36 cellular contexts compared by ENCODE assay signal in genomic region chr10:91170418-91170817, GRCh38.
"Had no signal": no experiment of that assay in that cellular context is flagged by ENCODE, and none has a peak within 500 bp of the region (broad histone marks: within the 10 kb centered on the region; RNA-seq: fewer than 3 reads in every experiment).

No MANE protein-coding gene starts in this region.

- H3K36me3 ChIP-seq: adrenal gland, brain microvascular endothelial cell, breast epithelium had no signal

- H3K4me3 ChIP-seq: adrenal gland, body of pancreas, breast epithelium had no signal

- DNase-seq: activated B cell treated with CpG ODN at 0.5 μM for 24 hours; activated CD4-positive, alpha-beta memory T cell treated with anti-CD3 and anti-CD28 coated beads for 36 hours; activated CD4-positive, alpha-beta T cell treated with anti-CD3 and anti-CD28 coated beads for 4 hours; activated CD4-positive, alpha-beta T cell treated with anti-CD3 and anti-CD28 coated beads, Interleukin-2, amount 10 ng/mL, durations not matched to agents 24 days and 14 days; activated CD4-positive, alpha-beta T cell treated with anti-CD3 and anti-CD28 coated beads, Interleukin-2, amount 50 U/mL, for 1 hour; activated CD4-positive, alpha-beta T cell treated with anti-CD3 and anti-CD28 coated beads, Interleukin-2, amount 50 U/mL, for 4 hours; activated CD4-positive, CD25-positive, alpha-beta regulatory T cell treated with anti-CD3 and anti-CD28 coated beads, Interleukin-2, amount 50 U/mL, for 72 hours; activated CD8-positive, alpha-beta memory T cell treated with anti-CD3 and anti-CD28 coated beads, Interleukin-2, amount 50 U/mL, for 4 hours; activated CD8-positive, alpha-beta T cell treated with anti-CD3 and anti-CD28 coated beads for 36 hours; activated effector memory CD4-positive, alpha-beta T cell treated with anti-CD3 and anti-CD28 coated beads, Interleukin-2, amount 50 U/mL, for 16 hours; activated gamma-delta T cell treated with Interleukin-2 at 50 U/mL for 16 hours; activated naive CD4-positive, alpha-beta T cell; activated naive CD4-positive, alpha-beta T cell treated with anti-CD3 and anti-CD28 coated beads for 36 hours; activated naive CD4-positive, alpha-beta T cell treated with anti-CD3 and anti-CD28 coated beads, Interleukin-2, amount 50 U/mL, for 16 hours; activated naive CD8-positive, alpha-beta T cell treated with anti-CD3 and anti-CD28 coated beads for 36 hours; activated T-cell treated with anti-CD3 and anti-CD28 coated beads for 4 hours; activated T-cell treated with anti-CD3 and anti-CD28 coated beads, Interleukin-2, amount 50 U/mL, for 1 hour; activated T-cell treated with anti-CD3 and anti-CD28 coated beads, Interleukin-2, amount 50 U/mL, for 4 hours; activated T-cell treated with anti-CD3 and anti-CD28 coated beads, Interleukin-2, amount 50 U/mL, for 72 hours; adrenal gland; amniotic stem cell; aorta; body of pancreas; brain microvascular endothelial cell; central memory CD4-positive, alpha-beta T cell; T-helper 2 cell; T-helper 9 cell had no signal

- H3K4me1 ChIP-seq: breast epithelium had no signal

- H3K27ac Mint-ChIP-seq: activated CD4-positive, alpha-beta memory T cell treated with anti-CD3 and anti-CD28 coated beads for 36 hours; activated CD4-positive, alpha-beta T cell treated with anti-CD3 and anti-CD28 coated beads, Interleukin-2, amount 10 ng/mL, durations not matched to agents 24 days and 14 days; activated naive CD8-positive, alpha-beta T cell treated with anti-CD3 and anti-CD28 coated beads for 36 hours; activated T-helper 1 cell treated with anti-CD3 and anti-CD28 coated beads, Interleukin-12 subunit alpha, Interleukin-12 subunit beta, Interleukin-2, Interleukin-4 antibody, amounts not matched to agents 30 ng/mL and 10 ng/mL and 1 ng/mL, durations not matched to agents 14 hours and 24 hours and 36 hours; T-helper 2 cell treated with Interferon-gamma antibody and Interleukin-4, amounts not matched to agents 5 μg/mL and 100 μg/mL, for 36 hours had no signal

- H3K9me3 ChIP-seq: adrenal gland, body of pancreas, breast epithelium had no signal

- FAIRE-seq: astrocyte, colon, TTC549 had no signal

- ATAC-seq: activated CD8-positive, alpha-beta T cell treated with anti-CD3 and anti-CD28 coated beads for 36 hours; activated naive CD4-positive, alpha-beta T cell treated with anti-CD3 and anti-CD28 coated beads, Interleukin-2, amount 50 U/mL, for 72 hours; activated T-cell treated with anti-CD3 and anti-CD28 coated beads, Interleukin-2, amount 50 U/mL, for 4 hours; activated T-cell treated with anti-CD3 and anti-CD28 coated beads, Interleukin-2, amount 50 U/mL, for 72 hours; activated T-helper 17 cell treated with anti-CD3 and anti-CD28 coated beads, Interleukin-2, amount 50 U/mL, for 72 hours; body of pancreas had no signal

- H3K27me3 Mint-ChIP-seq: activated B cell treated with CpG ODN at 0.5 μM for 24 hours; activated CD4-positive, alpha-beta memory T cell treated with anti-CD3 and anti-CD28 coated beads for 36 hours; activated CD4-positive, alpha-beta T cell treated with anti-CD3 and anti-CD28 coated beads, Interleukin-2, amount 10 ng/mL, durations not matched to agents 24 days and 14 days; activated CD8-positive, alpha-beta T cell treated with anti-CD3 and anti-CD28 coated beads for 36 hours; activated naive CD8-positive, alpha-beta T cell treated with anti-CD3 and anti-CD28 coated beads for 36 hours; activated T-helper 17 cell treated with anti-CD3 and anti-CD28 coated beads, Interleukin-2, amount 50 U/mL, for 72 hours had no signal

- H3K4me3 Mint-ChIP-seq: activated B cell treated with CpG ODN at 0.5 μM for 24 hours; activated CD4-positive, alpha-beta memory T cell treated with anti-CD3 and anti-CD28 coated beads for 36 hours; activated CD4-positive, alpha-beta T cell treated with anti-CD3 and anti-CD28 coated beads, Interleukin-2, amount 10 ng/mL, durations not matched to agents 24 days and 14 days; activated CD8-positive, alpha-beta T cell treated with anti-CD3 and anti-CD28 coated beads for 36 hours; activated naive CD4-positive, alpha-beta T cell treated with anti-CD3 and anti-CD28 coated beads for 36 hours; activated naive CD8-positive, alpha-beta T cell treated with anti-CD3 and anti-CD28 coated beads for 36 hours; activated T-cell treated with anti-CD3 and anti-CD28 coated beads, Interleukin-2, amount 50 U/mL, for 4 hours; activated T-cell treated with anti-CD3 and anti-CD28 coated beads, Interleukin-2, amount 50 U/mL, for 72 hours; activated T-helper 1 cell treated with anti-CD3 and anti-CD28 coated beads, Interleukin-12 subunit alpha, Interleukin-12 subunit beta, Interleukin-2, Interleukin-4 antibody, amounts not matched to agents 30 ng/mL and 10 ng/mL and 1 ng/mL, durations not matched to agents 14 hours and 24 hours and 36 hours; activated T-helper 17 cell treated with anti-CD3 and anti-CD28 coated beads, Interleukin-2, amount 50 U/mL, for 72 hours; T-helper 2 cell treated with Interferon-gamma antibody and Interleukin-4, amounts not matched to agents 5 μg/mL and 100 μg/mL, for 36 hours had no signal

- H3K27ac ChIP-seq: adrenal gland, body of pancreas, brain microvascular endothelial cell, breast epithelium, VCaP had no signal

- H3K27me3 ChIP-seq: adrenal gland, body of pancreas, brain microvascular endothelial cell, breast epithelium had no signal
